In the genomic region with DNA sequence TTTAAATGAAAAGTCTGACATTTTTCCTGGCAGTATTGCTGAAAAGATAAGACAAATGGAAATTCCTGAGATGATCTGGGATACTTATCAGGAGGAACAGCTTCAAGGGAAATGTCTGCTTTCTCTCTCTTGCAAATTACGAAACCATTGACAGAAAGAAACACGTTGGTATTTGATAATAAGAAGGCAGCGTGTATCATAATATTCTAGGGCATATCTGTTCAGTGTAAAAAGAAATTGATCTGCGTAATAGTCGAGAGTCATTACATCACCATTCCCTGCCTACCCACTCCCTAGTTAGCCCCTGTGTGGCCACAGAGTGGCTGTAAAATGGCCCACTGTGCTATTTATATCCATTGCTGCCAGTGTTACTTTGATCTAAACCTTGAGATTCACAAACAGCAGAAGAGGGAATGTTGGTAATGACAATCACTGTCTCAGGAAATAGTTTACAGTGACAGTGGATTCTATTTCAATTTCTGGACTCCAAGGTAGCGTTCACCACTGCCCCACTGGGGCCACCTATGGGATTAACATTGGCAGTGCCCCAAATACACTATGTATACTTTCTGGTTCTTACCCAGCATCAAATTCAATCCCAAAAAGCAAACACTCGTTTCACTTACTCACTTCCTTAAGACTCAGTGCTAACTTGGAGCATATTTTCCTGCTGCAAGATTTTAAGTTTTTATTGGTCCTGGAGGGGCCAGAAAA, we compare ENCODE assay signal across 10 cellular contexts.
DNase-seq lines count a peak whose midpoint lies in the region; ATAC-seq, FAIRE-seq and TF ChIP-seq lines count a peak whose summit lies in the region.
"Had no signal": no experiment of that assay in that cellular context is flagged by ENCODE, and none has a peak within 500 bp of the region (broad histone marks: within the 10 kb centered on the region; RNA-seq: fewer than 3 reads in every experiment).

No MANE protein-coding gene starts in this region.

- H4K20me1 ChIP-seq in PC-3 (ENCODE audit: low read length): no peaks in the 10 kb centered on the region
- H4K20me1 ChIP-seq in osteoblast (ENCODE audit: insufficient read depth, low read length): no peaks in the 10 kb centered on the region

- H3K79me2 ChIP-seq in PC-3 (ENCODE audit: low read length): no peaks in the 10 kb centered on the region
- H3K79me2 ChIP-seq in osteoblast (ENCODE audit: insufficient read depth, low read length): no peaks in the 10 kb centered on the region

- intact Hi-C loops in PC-3 (cut with micrococcal nuclease): no loop called here

- no peaks in the 10 kb centered on the region for H3K4me1 ChIP-seq in PC-3 (ENCODE audit: insufficient read depth, low read length)
- H3K4me1 ChIP-seq in osteoblast (ENCODE audit: insufficient read depth, low read length): peaks cover 17% of the 10 kb centered on the region
- H3K4me1 ChIP-seq: upper lobe of left lung had no signal

- BruUV-seq in PC-3 (replicated peaks; lab: Mats Ljungman, UMichigan): no TSS peak

- no peaks in the 10 kb centered on the region for H3K27me3 ChIP-seq in PC-3 (ENCODE audit: low read length)
- no peaks in the 10 kb centered on the region for H3K27me3 ChIP-seq in osteoblast (ENCODE audit: insufficient read depth, low read length)
- H3K27me3 ChIP-seq: upper lobe of left lung had no signal

- no peak for TF ChIP-seq CTCF in PC-3 (conservative IDR thresholded peaks at IDR 0.05; ENCODE audit: low read depth, low read length)
- TF ChIP-seq CTCF in fibroblast of mammary gland (conservative IDR thresholded peaks at IDR 0.05; ENCODE audit: control insufficient read depth, insufficient read depth, low read depth, low read length): peak; percentile 34
- TF ChIP-seq CTCF in osteoblast (IDR thresholded peaks at IDR 0.05; ENCODE audit: extremely low read depth, low read depth, low read length): peak; percentile 26

- no peaks in the 10 kb centered on the region for H3K9me3 ChIP-seq in PC-3 (ENCODE audit: low read length)
- H3K9me3 ChIP-seq in osteoblast (ENCODE audit: low read depth, low read length): no peaks in the 10 kb centered on the region
- H3K9me3 ChIP-seq: upper lobe of left lung had no signal

- no peaks in the 10 kb centered on the region for H3F3A ChIP-seq in PC-3 (ENCODE audit: low read length, unreplicated experiment)

- H2AFZ ChIP-seq in PC-3 (ENCODE audit: low read length) (no peak overlapping the region), osteoblast (ENCODE audit: low read length) (peak overlapping the region; percentile 64)

- no peak overlapping the region for H3K9ac ChIP-seq in PC-3 (ENCODE audit: low read length)

- H3K4me2 ChIP-seq in PC-3 (ENCODE audit: low read length): no peak overlapping the region
- peak overlapping the region; percentile 25 for H3K4me2 ChIP-seq in osteoblast (ENCODE audit: insufficient read depth, low read length)

- no peaks in the 10 kb centered on the region for H3K36me3 ChIP-seq in PC-3 (ENCODE audit: low read depth, low read length)
- H3K36me3 ChIP-seq in osteoblast (ENCODE audit: insufficient read depth, low read length): no peaks in the 10 kb centered on the region
- H3K36me3 ChIP-seq: upper lobe of left lung had no signal

- POLR2A ChIA-PET in PC-3 (lab: Charles Lee; ENCODE audit: unreplicated experiment): no interaction called here

- no peaks in the 10 kb centered on the region for H3K9me2 ChIP-seq in PC-3 (replicated peaks; ENCODE audit: low read length)

- H3K4me3 ChIP-seq in PC-3 (ENCODE audit: low read length) (no peak overlapping the region), fibroblast of mammary gland (ENCODE audit: control insufficient read depth, low read depth, low read length) (no peak overlapping the region), osteoblast (ENCODE audit: insufficient read depth, low read length) (no peak overlapping the region)
- H3K4me3 ChIP-seq: upper lobe of left lung had no signal

- FAIRE-seq in frontal cortex (lab: Jason Lieb, UNC): no peak

- ATAC-seq in PC-3 (no peak), GM19467 (IDR thresholded peaks at IDR 0.05; ENCODE audit: unreplicated experiment) (no peak), GM21825 (IDR thresholded peaks at IDR 0.05; ENCODE audit: unreplicated experiment) (no peak)

- CTCF ChIA-PET in PC-3 (lab: Charles Lee): no interaction called here

- peak; percentile 12 for DNase-seq in H4 (ENCODE audit: low spot score)
- DNase-seq in PC-3: peak; percentile 25
- peak; percentile 54 for DNase-seq in fibroblast of mammary gland (ENCODE audit: low read depth)
- no peak for DNase-seq in osteoblast (ENCODE audit: insufficient read length, low spot score, missing footprints)
- no peak for DNase-seq in frontal cortex (ENCODE audit: low spot score in 2 of 2)
- no peak for DNase-seq in midbrain (lab: John Stamatoyannopoulos, UW)
- DNase-seq: activated B cell treated with CpG ODN at 0.5 μM for 24 hours, upper lobe of left lung had no signal

- no peak overlapping the region for H3K27ac ChIP-seq in PC-3 (ENCODE audit: low read length)
- no peak overlapping the region for H3K27ac ChIP-seq in osteoblast (ENCODE audit: low read depth, low read length)
- H3K27ac ChIP-seq: upper lobe of left lung had no signal

Comparison
In these comparisons a context has a peak if more than half of its experiments do, and no peak if none do; other contexts are left out.
1. DNase-seq: peak in H4 (single experiment), PC-3 (single experiment) and fibroblast of mammary gland (single experiment); none in osteoblast (single experiment), frontal cortex (0 of 2) and midbrain (single experiment).